Comparison of ENCODE assay signal across 8 cellular contexts in genomic region chr1:5637171-5637570, GRCh38.
A peak's percentile ranks its signal among the peaks of the same experiment; 100 is the strongest.
DNase-seq lines count a peak whose midpoint lies in the region; ATAC-seq and TF ChIP-seq lines count a peak whose summit lies in the region.

No MANE protein-coding gene starts in this region.

- in situ Hi-C loops in transverse colon (cut with MboI; ENCODE audit: low pct_ligation_motif_present in 1 of 4, low pct_unique_long_range_greater_than_20kb in 1 of 4, low sequenced_read_pairs in 3 of 4), result no loop called here

- DNase-seq in stimulated activated CD4-positive, alpha-beta T cell treated with anti-CD3 and anti-CD28 coated beads, Interleukin-15, amount 100 ng/mL, for 24 hours, result peak; percentile 34
- DNase-seq in stimulated activated CD4-positive, alpha-beta T cell treated with anti-CD3 and anti-CD28 coated beads, Interleukin-1b, Interleukin-23, amount 100 ng/mL, for 48 hours, result no peak
- DNase-seq in NCI-H460 (ENCODE audit: extremely low read depth, low read depth), result peak; percentile 16
- peak in 1 of 2 donors; percentile 2 for DNase-seq in cardiac fibroblast (ENCODE audit: low read depth in 2 of 2)
- DNase-seq in transverse colon, result peak; percentile 39
- no peak for DNase-seq in aorta

- H3K9me3 ChIP-seq in transverse colon (no peaks in the 10 kb centered on the region), aorta (ENCODE audit: control insufficient read depth, low read length) (peaks cover 1% of the 10 kb centered on the region)

- 65 to 71% methylated on average over 2 of the region's 2 CpGs for WGBS in transverse colon (ENCODE audit: low coverage in 1 of 2), 2 donors
- WGBS in aorta, 2 donors, result 76 to 81% methylated on average over 2 of the region's 2 CpGs

- intact Hi-C loops in transverse colon (cut with DNase I; ENCODE audit: low total_unique reads), result no loop called here
- intact Hi-C loops in aorta (cut with DNase I), result no loop called here

- peaks cover 0 to 4% (median 0%) of the 10 kb centered on the region in 4 donors for H3K4me1 ChIP-seq in transverse colon
- H3K4me1 ChIP-seq in aorta (ENCODE audit: control insufficient read depth in 1 of 2, insufficient read depth in 2 of 2, low read length in 2 of 2), result no peaks in the 10 kb centered on the region

- H3K27me3 ChIP-seq in transverse colon (peaks cover 18% of the 10 kb centered on the region), aorta (ENCODE audit: control insufficient read depth in 1 of 2, insufficient read depth in 2 of 2, low read length in 1 of 2) (peaks cover 0 to 3% of the 10 kb centered on the region in 2 donors)

- TF ChIP-seq CTCF in cardiac fibroblast (IDR thresholded peaks at IDR 0.05; ENCODE audit: low read depth, low read length) (peak; percentile 31), transverse colon (IDR thresholded peaks at IDR 0.05) (peak; percentile 18 to 41 (median 34))

- H3K27ac ChIP-seq in transverse colon, result no peak overlapping the region
- no peak overlapping the region for H3K27ac ChIP-seq in aorta (ENCODE audit: low read depth in 1 of 2, low read length in 2 of 2)

- no peak for TF ChIP-seq EP300 in transverse colon (IDR thresholded peaks at IDR 0.05; ENCODE audit: low read depth)

- H3K36me3 ChIP-seq in transverse colon (no peaks in the 10 kb centered on the region), aorta (ENCODE audit: control insufficient read depth in 1 of 2, insufficient read depth in 2 of 2, low read length in 1 of 2) (no peaks in the 10 kb centered on the region)

- no peak for TF ChIP-seq POLR2A in transverse colon (IDR thresholded peaks at IDR 0.05)

- H3K4me3 ChIP-seq in cardiac fibroblast (replicated peaks in 1 of 2; ENCODE audit: low read depth in 2 of 2, low read length in 2 of 2) (no peak overlapping the region), transverse colon (no peak overlapping the region), aorta (ENCODE audit: low read length in 2 of 2) (no peak overlapping the region)

- ATAC-seq in HG02798 (IDR thresholded peaks at IDR 0.05; ENCODE audit: poor library complexity, unreplicated experiment) (no peak), HG03280 (IDR thresholded peaks at IDR 0.05; ENCODE audit: unreplicated experiment) (no peak), aorta (ENCODE audit: low FRiP score) (no peak)

Comparison
In these comparisons a context has a peak if more than half of its experiments do, and no peak if none do; other contexts are left out.
1. DNase-seq: peak in stimulated activated CD4-positive, alpha-beta T cell treated with anti-CD3 and anti-CD28 coated beads, Interleukin-15, amount 100 ng/mL, for 24 hours (single experiment), NCI-H460 (single experiment) and transverse colon (single experiment); none in stimulated activated CD4-positive, alpha-beta T cell treated with anti-CD3 and anti-CD28 coated beads, Interleukin-1b, Interleukin-23, amount 100 ng/mL, for 48 hours (single experiment) and aorta (0 of 2).